In the genomic region with DNA sequence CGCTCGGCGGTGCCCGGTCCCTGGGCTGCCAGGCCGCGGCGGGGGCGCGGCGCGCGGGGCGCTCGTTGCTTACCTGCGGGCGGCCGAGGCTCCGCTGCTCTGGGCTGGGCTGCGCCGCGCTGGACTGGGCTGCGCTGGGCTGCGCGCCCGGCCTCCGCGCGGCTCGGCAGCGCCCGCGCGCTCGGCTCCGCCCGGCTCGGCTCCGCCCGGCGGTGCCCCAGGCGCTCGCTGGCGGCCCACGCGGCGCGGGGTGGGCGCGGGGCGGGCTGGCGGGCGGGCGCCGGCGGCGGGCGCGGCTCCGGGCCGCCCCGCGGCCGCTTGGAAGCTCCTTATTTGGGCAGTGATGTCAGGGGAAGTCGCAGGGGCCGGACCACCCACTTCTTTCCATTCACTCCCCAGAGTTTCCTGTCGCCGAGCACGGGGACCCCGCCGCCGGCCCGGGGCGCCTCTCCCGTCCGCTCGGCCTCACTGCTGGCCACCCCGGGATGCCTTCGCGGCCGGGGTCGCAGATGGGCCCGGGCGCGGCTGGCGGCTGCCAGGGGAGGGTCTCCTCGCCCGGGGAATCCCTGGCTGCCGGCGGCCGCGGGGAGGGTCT, we compare ENCODE assay signal across 8 cellular contexts.
DNase-seq lines count a peak whose midpoint lies in the region; ATAC-seq and TF ChIP-seq lines count a peak whose summit lies in the region.

No MANE protein-coding gene starts in this region.

- TF ChIP-seq CTCF in nephron progenitor cell (IDR thresholded peaks at IDR 0.05) = no peak

- H3K27me3 Mint-ChIP-seq in activated T-cell treated with anti-CD3 and anti-CD28 coated beads, Interleukin-2, amount 50 U/mL, for 24 hours = no peaks in the 10 kb centered on the region
- peaks cover 55% of the 10 kb centered on the region for H3K27me3 Mint-ChIP-seq in nephron progenitor cell (ENCODE audit: low read depth, poor library complexity)
- H3K27me3 Mint-ChIP-seq in stimulated activated naive CD8-positive, alpha-beta T cell treated with anti-CD3 and anti-CD28 coated beads, Interleukin-15, amount 100 ng/mL, for 72 hours = no peaks in the 10 kb centered on the region

- ATAC-seq in HG02840 (IDR thresholded peaks at IDR 0.05; ENCODE audit: low FRiP score, unreplicated experiment) = peak; percentile 57
- peak; percentile 83 for ATAC-seq in stimulated activated naive CD8-positive, alpha-beta T cell treated with anti-CD3 and anti-CD28 coated beads, Interleukin-15, amount 100 ng/mL, for 72 hours

- peak overlapping the region; percentile 83 for H3K27ac Mint-ChIP-seq in activated T-cell treated with anti-CD3 and anti-CD28 coated beads, Interleukin-2, amount 50 U/mL, for 24 hours
- H3K27ac Mint-ChIP-seq in nephron progenitor cell = no peak overlapping the region
- no peak overlapping the region for H3K27ac Mint-ChIP-seq in stimulated activated naive CD8-positive, alpha-beta T cell treated with anti-CD3 and anti-CD28 coated beads, Interleukin-15, amount 100 ng/mL, for 72 hours

- peaks cover 82% of the 10 kb centered on the region for H3K4me1 Mint-ChIP-seq in activated T-cell treated with anti-CD3 and anti-CD28 coated beads, Interleukin-2, amount 50 U/mL, for 24 hours (ENCODE audit: low read depth)
- peaks cover 13% of the 10 kb centered on the region for H3K4me1 Mint-ChIP-seq in nephron progenitor cell
- peaks cover 75% of the 10 kb centered on the region for H3K4me1 Mint-ChIP-seq in stimulated activated naive CD8-positive, alpha-beta T cell treated with anti-CD3 and anti-CD28 coated beads, Interleukin-15, amount 100 ng/mL, for 72 hours

- H3K4me3 Mint-ChIP-seq in activated T-cell treated with anti-CD3 and anti-CD28 coated beads, Interleukin-2, amount 50 U/mL, for 24 hours = peak overlapping the region; percentile 69
- no peak overlapping the region for H3K4me3 Mint-ChIP-seq in nephron progenitor cell
- H3K4me3 Mint-ChIP-seq in stimulated activated naive CD8-positive, alpha-beta T cell treated with anti-CD3 and anti-CD28 coated beads, Interleukin-15, amount 100 ng/mL, for 72 hours = peak overlapping the region; percentile 53 to 65

- H3K9me3 Mint-ChIP-seq in activated T-cell treated with anti-CD3 and anti-CD28 coated beads, Interleukin-2, amount 50 U/mL, for 24 hours = no peaks in the 10 kb centered on the region
- H3K9me3 Mint-ChIP-seq in nephron progenitor cell = no peaks in the 10 kb centered on the region
- no peaks in the 10 kb centered on the region for H3K9me3 Mint-ChIP-seq in stimulated activated naive CD8-positive, alpha-beta T cell treated with anti-CD3 and anti-CD28 coated beads, Interleukin-15, amount 100 ng/mL, for 72 hours

- peak; percentile 26 for DNase-seq in NCI-H1105 (lab: John Stamatoyannopoulos, UW)
- no peak for DNase-seq in NCI-H1105 treated with DMSO at 0.1 percent for 48 hours (lab: John Stamatoyannopoulos, UW)
- DNase-seq in NCI-H82 treated with DMSO at 0.1 percent for 48 hours (lab: John Stamatoyannopoulos, UW; ENCODE audit: unreplicated experiment) = peak; percentile 34
- DNase-seq in activated T-cell treated with anti-CD3 and anti-CD28 coated beads, Interleukin-2, amount 50 U/mL, for 24 hours = peak; percentile 85
- peak; percentile 83 for DNase-seq in fibroblast of gingiva (ENCODE audit: low read depth)
- peak; percentile 71 for DNase-seq in nephron progenitor cell
- DNase-seq in stimulated activated naive CD8-positive, alpha-beta T cell treated with anti-CD3 and anti-CD28 coated beads, Interleukin-15, amount 100 ng/mL, for 72 hours = peak; percentile 68 to 72

- H3K36me3 Mint-ChIP-seq in activated T-cell treated with anti-CD3 and anti-CD28 coated beads, Interleukin-2, amount 50 U/mL, for 24 hours (ENCODE audit: low read depth) = peaks cover 46% of the 10 kb centered on the region
- H3K36me3 Mint-ChIP-seq in nephron progenitor cell (ENCODE audit: low read depth) = no peaks in the 10 kb centered on the region
